Comparison of ENCODE assay signal across 1 cellular context in the genomic region with DNA sequence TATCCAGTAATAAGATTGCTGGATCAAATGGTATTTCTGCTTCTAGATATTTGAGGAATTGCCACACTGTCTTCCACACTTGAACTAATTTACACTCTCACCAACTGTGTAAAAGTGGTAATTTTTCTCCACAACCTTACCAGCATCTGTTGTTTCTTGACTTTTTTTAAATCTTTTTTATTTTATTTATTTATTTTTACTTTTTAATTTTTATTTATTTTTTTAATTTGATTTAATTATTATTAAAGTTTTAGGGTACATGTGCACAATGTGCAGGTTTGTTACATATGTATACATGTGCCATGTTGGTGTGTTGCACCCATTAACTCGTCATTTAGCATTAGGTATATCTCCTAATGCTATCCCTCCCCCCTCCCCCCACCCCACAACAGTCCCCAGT.
DNase-seq lines count a peak whose midpoint lies in the region; ATAC-seq and TF ChIP-seq lines count a peak whose summit lies in the region.
"Not testable (repeated sequence)": the region's sequence is repeated elsewhere in the genome, so short reads cannot be mapped to it uniquely, and the experiment has no call there.

No MANE protein-coding gene starts in this region.

- POLR2A ChIA-PET in WTC11 (lab: Charles Lee) = not testable (repeated sequence)

- H3K4me1 Mint-ChIP-seq in WTC11 = not testable (repeated sequence)

- H3K4me3 Mint-ChIP-seq in WTC11 = not testable (repeated sequence)

- not testable (repeated sequence) for TF ChIP-seq CTCF in WTC11 (IDR thresholded peaks at IDR 0.05)

- CTCF ChIA-PET in WTC11 (lab: Charles Lee) = not testable (repeated sequence)

- DNase-seq in WTC11 (ENCODE audit: low spot score) = not testable (repeated sequence)

- ATAC-seq in WTC11 = not testable (repeated sequence)

- H3K27me3 Mint-ChIP-seq in WTC11 (ENCODE audit: low read depth) = not testable (repeated sequence)

- H3K9me3 Mint-ChIP-seq in WTC11 = peaks cover 32% of the 10 kb centered on the region

- H3K36me3 Mint-ChIP-seq in WTC11 = peaks cover 17% of the 10 kb centered on the region

- H3K27ac Mint-ChIP-seq in WTC11 = not testable (repeated sequence)

TF ChIP-seq in WTC11, 78 proteins besides CTCF, POLR2A, EP300 and RAD21:
- peak; percentile 95 for TF ChIP-seq HMGA2 (CRISPR knock-in tag; IDR thresholded peaks at IDR 0.05)
